In genomic region chr15:72682772-72683171, GRCh38 we compare ENCODE assay signal across 25 cellular contexts. TPM values are rescaled to one million over a fixed set of nuclear protein-coding genes. Genes with fewer than 3 reads are reported as not detected.
"Had no signal": no experiment of that assay in that cellular context is flagged by ENCODE, and none has a peak within 500 bp of the region (broad histone marks: within the 10 kb centered on the region; RNA-seq: fewer than 3 reads in every experiment).

No MANE protein-coding gene starts in this region.

- H3K4me3 Mint-ChIP-seq: activated CD8-positive, alpha-beta T cell treated with anti-CD3 and anti-CD28 coated beads for 36 hours; activated naive CD8-positive, alpha-beta T cell treated with anti-CD3 and anti-CD28 coated beads for 36 hours; activated T-cell treated with anti-CD3 and anti-CD28 coated beads, Interleukin-2, amount 50 U/mL, for 72 hours had no signal

- DNase-seq: activated CD4-positive, alpha-beta T cell treated with anti-CD3 and anti-CD28 coated beads for 4 hours; activated CD8-positive, alpha-beta memory T cell treated with anti-CD3 and anti-CD28 coated beads, Interleukin-2, amount 50 U/mL, for 4 hours; activated CD8-positive, alpha-beta T cell treated with anti-CD3 and anti-CD28 coated beads for 36 hours; activated naive CD8-positive, alpha-beta T cell treated with anti-CD3 and anti-CD28 coated beads for 36 hours; activated T-cell treated with anti-CD3 and anti-CD28 coated beads, Interleukin-2, amount 50 U/mL, for 72 hours; brain microvascular endothelial cell; cerebellar nuclear complex; MG63; MV-4-11; NCI-H1092 treated with DMSO at 0.1 percent for 48 hours; NCI-H1436; NCI-H1694 treated with DMSO at 0.1 percent for 48 hours; NCI-H2081; NCI-H510A treated with DMSO at 0.1 percent for 48 hours; NCI-H69; NK-92 treated with Interleukin-12 subunit alpha and Interleukin-12 subunit beta, amount 100 ng/mL, for 24 hours; Peyer's patch; Right ventricle myocardium superior; T-helper 2 cell; T1000 had no signal

- H3K36me3 Mint-ChIP-seq: activated naive CD8-positive, alpha-beta T cell treated with anti-CD3 and anti-CD28 coated beads for 36 hours had no signal

- H3K4me3 ChIP-seq: cardiac muscle cell, MG63, Peyer's patch, SJSA1 had no signal

- H3K36me3 ChIP-seq: brain microvascular endothelial cell, cardiac muscle cell, MG63, Peyer's patch, SJSA1 had no signal

- H3K9me3 ChIP-seq: MG63, Peyer's patch, SJSA1 had no signal

- ATAC-seq: activated CD4-positive, CD25-positive, alpha-beta regulatory T cell treated with anti-CD3 and anti-CD28 coated beads, Interleukin-2, amount 50 U/mL, for 24 hours; activated CD8-positive, alpha-beta T cell treated with anti-CD3 and anti-CD28 coated beads for 36 hours; activated T-cell treated with anti-CD3 and anti-CD28 coated beads, Interleukin-2, amount 50 U/mL, for 72 hours had no signal

- H3K9me3 Mint-ChIP-seq: activated CD8-positive, alpha-beta T cell treated with anti-CD3 and anti-CD28 coated beads for 36 hours; activated naive CD8-positive, alpha-beta T cell treated with anti-CD3 and anti-CD28 coated beads for 36 hours; activated T-cell treated with anti-CD3 and anti-CD28 coated beads, Interleukin-2, amount 50 U/mL, for 72 hours had no signal

- H3K27ac ChIP-seq: brain microvascular endothelial cell, cardiac muscle cell, Peyer's patch, RWPE1, SJSA1, VCaP had no signal

- H3K27me3 ChIP-seq: Peyer's patch had no signal

- H3K27ac Mint-ChIP-seq: activated CD8-positive, alpha-beta T cell treated with anti-CD3 and anti-CD28 coated beads for 36 hours; activated naive CD8-positive, alpha-beta T cell treated with anti-CD3 and anti-CD28 coated beads for 36 hours; activated T-cell treated with anti-CD3 and anti-CD28 coated beads, Interleukin-2, amount 50 U/mL, for 72 hours had no signal

RNA-seq across cellular contexts. Expression of gene HIGD2B, which starts 3.2 kb away (rescaled TPM):
- total RNA-seq: cardiac muscle cell, Peyer's patch, Right ventricle myocardium superior, SJSA1 had no signal

RNA-seq across cellular contexts. Expression of gene GOLGA6B, which starts 28.3 kb away (rescaled TPM):
- total RNA-seq: activated CD8-positive, alpha-beta T cell treated with anti-CD3 and anti-CD28 coated beads for 36 hours; activated naive CD8-positive, alpha-beta T cell treated with anti-CD3 and anti-CD28 coated beads for 36 hours; Peyer's patch; Right ventricle myocardium superior; SJSA1 had no signal
